In the genomic region with DNA sequence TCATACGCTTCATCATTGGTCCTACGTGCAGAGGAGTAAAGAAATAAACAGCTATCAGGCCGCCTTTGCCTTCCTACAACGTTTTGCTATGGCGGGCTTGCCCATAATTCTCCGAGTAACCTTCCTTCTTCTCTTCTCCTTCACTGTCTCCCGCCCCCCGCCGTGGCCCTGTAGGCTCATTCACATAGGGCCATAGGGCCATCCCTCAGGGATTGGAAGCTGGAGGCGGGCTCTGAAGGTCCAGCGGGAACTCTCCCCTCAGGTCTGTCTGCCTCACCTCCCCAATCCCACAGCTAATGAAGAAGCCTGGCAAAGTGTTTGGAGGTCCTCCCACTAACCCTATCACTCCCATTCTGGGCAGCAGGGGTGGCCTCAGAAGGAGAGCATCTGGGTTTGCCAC, we compare ENCODE assay signal across 28 cellular contexts. TPM values are rescaled to one million over a fixed set of nuclear protein-coding genes. Genes with fewer than 3 reads are reported as not detected.
"Had no signal": no experiment of that assay in that cellular context is flagged by ENCODE, and none has a peak within 500 bp of the region (broad histone marks: within the 10 kb centered on the region; RNA-seq: fewer than 3 reads in every experiment).

No MANE protein-coding gene starts in this region.

- H3K27ac ChIP-seq: brain microvascular endothelial cell, dorsolateral prefrontal cortex, foreskin keratinocyte, left lung, neutrophil, thoracic aorta, upper lobe of left lung had no signal

- H3K36me3 Mint-ChIP-seq: stimulated activated effector memory CD8-positive, alpha-beta T cell treated with anti-CD3 and anti-CD28 coated beads, Interleukin-12 subunit alpha, Interleukin-12 subunit beta, amount 100 ng/mL, for 72 hours had no signal

- H3K27ac Mint-ChIP-seq: activated CD4-positive, alpha-beta T cell treated with anti-CD3 and anti-CD28 coated beads, Interleukin-2, amount 10 ng/mL, durations not matched to agents 7 days and 5 days; activated naive CD4-positive, alpha-beta T cell treated with anti-CD3 and anti-CD28 coated beads for 36 hours; stimulated activated effector memory CD8-positive, alpha-beta T cell treated with anti-CD3 and anti-CD28 coated beads, Interleukin-12 subunit alpha, Interleukin-12 subunit beta, amount 100 ng/mL, for 72 hours had no signal

- H3K9me3 ChIP-seq: left lung, neutrophil, thoracic aorta, upper lobe of left lung had no signal

- H3K27me3 ChIP-seq: upper lobe of left lung had no signal

- H3K36me3 ChIP-seq: brain microvascular endothelial cell, left lung, neutrophil, thoracic aorta, upper lobe of left lung had no signal

- H3K4me1 ChIP-seq: foreskin keratinocyte had no signal

- H3K9me3 Mint-ChIP-seq: activated CD4-positive, alpha-beta T cell treated with anti-CD3 and anti-CD28 coated beads, Interleukin-2, amount 10 ng/mL, durations not matched to agents 7 days and 5 days; activated naive CD4-positive, alpha-beta T cell treated with anti-CD3 and anti-CD28 coated beads for 36 hours; activated T-cell treated with anti-CD3 and anti-CD28 coated beads, Interleukin-2, amount 50 U/mL, for 4 hours; stimulated activated effector memory CD8-positive, alpha-beta T cell treated with anti-CD3 and anti-CD28 coated beads, Interleukin-12 subunit alpha, Interleukin-12 subunit beta, amount 100 ng/mL, for 72 hours had no signal

- ATAC-seq: activated CD4-positive, CD25-positive, alpha-beta regulatory T cell treated with anti-CD3 and anti-CD28 coated beads, Interleukin-2, amount 50 U/mL, for 24 hours; activated T-cell treated with anti-CD3 and anti-CD28 coated beads, Interleukin-2, amount 50 U/mL, for 4 hours; foreskin keratinocyte; left lung; sciatic nerve; stimulated activated effector memory CD8-positive, alpha-beta T cell treated with anti-CD3 and anti-CD28 coated beads, Interleukin-12 subunit alpha, Interleukin-12 subunit beta, amount 100 ng/mL, for 72 hours had no signal

- DNase-seq: activated CD4-positive, alpha-beta T cell treated with anti-CD3 and anti-CD28 coated beads, Interleukin-2, amount 10 ng/mL, durations not matched to agents 7 days and 5 days; activated CD8-positive, alpha-beta memory T cell treated with anti-CD3 and anti-CD28 coated beads, Interleukin-2, amount 50 U/mL, for 4 hours; activated naive CD4-positive, alpha-beta T cell treated with anti-CD3 and anti-CD28 coated beads for 36 hours; activated T-cell treated with anti-CD3 and anti-CD28 coated beads, Interleukin-2, amount 50 U/mL, for 4 hours; anterior cingulate cortex; brain microvascular endothelial cell; central memory CD4-positive, alpha-beta T cell; dorsolateral prefrontal cortex; foreskin keratinocyte; glutamatergic neuron; hippocampal formation; left lung; mammary epithelial cell; stimulated activated CD4-positive, alpha-beta T cell treated with anti-CD3 and anti-CD28 coated beads, Interleukin-4, amount 100 ng/mL, for 24 hours; T1000; upper lobe of left lung had no signal

- H3K4me1 Mint-ChIP-seq: stimulated activated effector memory CD8-positive, alpha-beta T cell treated with anti-CD3 and anti-CD28 coated beads, Interleukin-12 subunit alpha, Interleukin-12 subunit beta, amount 100 ng/mL, for 72 hours had no signal

- H3K4me3 Mint-ChIP-seq: activated CD4-positive, alpha-beta T cell treated with anti-CD3 and anti-CD28 coated beads, Interleukin-2, amount 10 ng/mL, durations not matched to agents 7 days and 5 days; activated naive CD4-positive, alpha-beta T cell treated with anti-CD3 and anti-CD28 coated beads for 36 hours; activated T-cell treated with anti-CD3 and anti-CD28 coated beads, Interleukin-2, amount 50 U/mL, for 4 hours; stimulated activated effector memory CD8-positive, alpha-beta T cell treated with anti-CD3 and anti-CD28 coated beads, Interleukin-12 subunit alpha, Interleukin-12 subunit beta, amount 100 ng/mL, for 72 hours had no signal

- FAIRE-seq: colon, keratinocyte had no signal

- H3K4me3 ChIP-seq: dorsolateral prefrontal cortex, left lung, smooth muscle cell, thoracic aorta, upper lobe of left lung had no signal

RNA-seq across cellular contexts. Expression of a gene that starts 43.6 kb away (rescaled TPM):
- total RNA-seq: activated CD4-positive, alpha-beta T cell treated with anti-CD3 and anti-CD28 coated beads, Interleukin-2, amount 10 ng/mL, durations not matched to agents 7 days and 5 days; activated naive CD4-positive, alpha-beta T cell treated with anti-CD3 and anti-CD28 coated beads for 36 hours; activated T-cell treated with anti-CD3 and anti-CD28 coated beads, Interleukin-2, amount 50 U/mL, for 4 hours; epithelial cell of proximal tubule; fibroblast of lung; foreskin keratinocyte; mononuclear cell; smooth muscle cell; T-helper 1 cell treated with Interleukin-12 subunit alpha and Interleukin-12 subunit beta and Interleukin-4 antibody, amounts not matched to agents 30 ng/mL and 1 ng/mL, for 36 hours had no signal
- polyA plus RNA-seq: fibroblast of lung, foreskin keratinocyte, smooth muscle cell had no signal
